8 cellular contexts compared by ENCODE assay signal in genomic region chr1:178282949-178283367, GRCh38.
DNase-seq lines count a peak whose midpoint lies in the region; ATAC-seq and TF ChIP-seq lines count a peak whose summit lies in the region.

No MANE protein-coding gene starts in this region.

- H3K9ac ChIP-seq in BLaER1 treated with 17β-estradiol and CSF1 and Interleukin-3, amounts not matched to agents 10 nM and 100 nM, result 0 out of 22 replicates have a peak overlapping the region, but pooled peaks of 1 of the 11 experiments have one; percentile 8

- no peaks in the 10 kb centered on the region for H3K36me3 Mint-ChIP-seq in T-helper 17 cell (ENCODE audit: low read depth)

- in situ Hi-C loops in astrocyte of the spinal cord (cut with HindIII; ENCODE audit: low sequenced_read_pairs), result loop anchor here (25.0 kb wide), 1 partner anchor 296 kb away; no protein-coding TSS in a partner anchor

- peaks cover 0 to 3% (median 1%) of the 10 kb centered on the region in 11 experiments; a peak in 7 of 22 replicates for H3K9me3 ChIP-seq in BLaER1 treated with 17β-estradiol and CSF1 and Interleukin-3, amounts not matched to agents 10 nM and 100 nM (replicated peaks in 1 of 11)
- no peaks in the 10 kb centered on the region for H3K9me3 ChIP-seq in left lung
- no peaks in the 10 kb centered on the region for H3K9me3 ChIP-seq in T-helper 17 cell (ENCODE audit: control insufficient read depth, low read length, poor library complexity, severe bottlenecking)

- no peaks in the 10 kb centered on the region for H3K36me3 ChIP-seq in BLaER1 treated with 17β-estradiol and CSF1 and Interleukin-3, amounts not matched to agents 10 nM and 100 nM
- H3K36me3 ChIP-seq in left lung, result no peaks in the 10 kb centered on the region

- H3K27me3 ChIP-seq in BLaER1 treated with 17β-estradiol and CSF1 and Interleukin-3, amounts not matched to agents 10 nM and 100 nM, result no peaks in the 10 kb centered on the region
- no peaks in the 10 kb centered on the region for H3K27me3 ChIP-seq in left lung

- H3K4me2 ChIP-seq in BLaER1 treated with 17β-estradiol and CSF1 and Interleukin-3, amounts not matched to agents 10 nM and 100 nM, result peak overlapping the region in 7 of 11 experiments; percentile 30 to 63 (median 52); a peak in 10 of 22 replicates

- H3K27ac Mint-ChIP-seq in T-helper 17 cell, result no peak overlapping the region

- no peaks in the 10 kb centered on the region for H3K27me3 Mint-ChIP-seq in T-helper 17 cell

- intact Hi-C loops in left lung (cut with DNase I), result no loop called here

- ATAC-seq in left lung (peak; percentile 80), GM21390 (IDR thresholded peaks at IDR 0.05; ENCODE audit: unreplicated experiment) (no peak), T-helper 17 cell (no peak)

- H3K27ac ChIP-seq in BLaER1 treated with 17β-estradiol and CSF1 and Interleukin-3, amounts not matched to agents 10 nM and 100 nM, result peak overlapping the region in 8 of 11 experiments; percentile 5 to 63 (median 46); a peak in 13 of 22 replicates
- peak overlapping the region in 1 of 2 donors; percentile 50 for H3K27ac ChIP-seq in left lung

- TF ChIP-seq CTCF in astrocyte of the spinal cord (IDR thresholded peaks at IDR 0.05; ENCODE audit: low read depth, low read length) (peak; percentile 59), left lung (IDR thresholded peaks at IDR 0.05) (peak; percentile 21 to 31)

- no peaks in the 10 kb centered on the region for H4K20me1 ChIP-seq in BLaER1 treated with 17β-estradiol and CSF1 and Interleukin-3, amounts not matched to agents 10 nM and 100 nM

- DNase-seq in M059J (ENCODE audit: low read depth) (peak; percentile 57), astrocyte of the spinal cord (ENCODE audit: low read depth, low spot score) (peak; percentile 82), left lung (no peak), T-helper 17 cell (no peak), NCI-H510A (lab: John Stamatoyannopoulos, UW) (no peak)
- DNase-seq in activated CD4-positive, alpha-beta T cell treated with anti-CD3 and anti-CD28 coated beads, Interleukin-2, amount 50 U/mL, for 4 hours, result no peak

- no peaks in the 10 kb centered on the region for H3K4me1 Mint-ChIP-seq in T-helper 17 cell

- H3K4me1 ChIP-seq in BLaER1 treated with 17β-estradiol and CSF1 and Interleukin-3, amounts not matched to agents 10 nM and 100 nM, result peaks cover 7 to 38% (median 17%) of the 10 kb centered on the region in 10 experiments; a peak in 19 of 20 replicates
- H3K4me1 ChIP-seq in left lung, result peaks cover 9 to 43% of the 10 kb centered on the region in 2 donors

- H3K4me3 Mint-ChIP-seq in T-helper 17 cell, result no peak overlapping the region

- H3K4me3 ChIP-seq in BLaER1 treated with 17β-estradiol and CSF1 and Interleukin-3, amounts not matched to agents 10 nM and 100 nM, result no peak overlapping the region
- H3K4me3 ChIP-seq in astrocyte of the spinal cord (ENCODE audit: low read depth, low read length) (no peak overlapping the region), left lung (no peak overlapping the region)

Comparison
In these comparisons a context has a peak if more than half of its experiments do, and no peak if none do; other contexts are left out.
1. DNase-seq: peak in M059J (single experiment) and astrocyte of the spinal cord (single experiment); none in left lung (0 of 2), activated CD4-positive, alpha-beta T cell treated with anti-CD3 and anti-CD28 coated beads, Interleukin-2, amount 50 U/mL, for 4 hours (0 of 2), T-helper 17 cell (0 of 3) and NCI-H510A (single experiment).